In the genomic region with DNA sequence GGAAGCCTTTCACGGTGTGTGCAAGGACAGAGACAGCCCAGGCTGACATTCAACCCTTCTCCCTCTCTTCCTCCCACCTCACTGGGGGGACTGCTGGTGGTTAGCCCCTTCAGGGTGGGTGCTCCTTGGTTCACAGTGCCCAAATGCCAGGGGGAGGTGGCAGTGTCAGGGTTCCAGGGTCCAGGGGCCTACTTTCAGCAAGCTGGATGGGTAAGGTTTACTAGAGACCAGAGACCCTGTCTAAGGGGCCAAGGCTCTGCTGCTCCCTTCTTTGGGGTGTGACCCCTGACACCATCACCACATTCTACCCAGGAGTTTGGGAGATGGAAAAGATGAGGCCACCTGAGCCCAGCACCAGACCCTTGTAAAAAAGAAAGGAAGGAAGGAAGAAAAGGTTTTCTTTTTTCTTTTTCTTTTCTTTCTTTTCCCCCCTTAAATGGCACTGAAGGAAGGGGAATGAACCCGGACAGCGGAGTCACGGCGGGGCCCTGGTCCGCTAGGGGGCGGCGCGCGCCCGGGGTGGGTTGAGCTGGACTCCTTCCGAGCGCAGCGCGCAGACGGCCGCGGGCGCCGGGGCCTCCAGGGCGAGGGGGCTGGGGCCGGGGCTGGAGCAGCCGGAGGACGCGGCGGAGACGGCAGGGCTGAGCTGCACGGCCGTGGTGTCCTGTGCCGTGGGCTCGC, we compare ENCODE assay signal across 8 cellular contexts.
DNase-seq lines count a peak whose midpoint lies in the region; ATAC-seq lines count a peak whose summit lies in the region.

No MANE protein-coding gene starts in this region.

- peaks cover 12% of the 10 kb centered on the region for H3K4me1 Mint-ChIP-seq in T-helper 2 cell treated with Interferon-gamma antibody and Interleukin-4, amounts not matched to agents 5 μg/mL and 100 μg/mL, for 36 hours (ENCODE audit: low read depth)

- H3K4me3 ChIP-seq in skin epidermis, result peak overlapping the region in 4 of 7 experiments; percentile 22 to 42 (median 33)

- no peaks in the 10 kb centered on the region for H3K9me3 Mint-ChIP-seq in T-helper 2 cell treated with Interferon-gamma antibody and Interleukin-4, amounts not matched to agents 5 μg/mL and 100 μg/mL, for 36 hours

- H3K27ac ChIP-seq in skin epidermis, result peak overlapping the region in 6 of 21 experiments; percentile 35 to 72 (median 66)

- DNase-seq in D341Med (ENCODE audit: low spot score) (peak; percentile 92), amygdala (lab: John Stamatoyannopoulos, UW) (peak in 32 of 56 donors; percentile 10 to 73 (median 42)), hypothalamus (lab: John Stamatoyannopoulos, UW) (peak in 41 of 51 donors; percentile 16 to 79 (median 43))
- peak; percentile 60 for DNase-seq in T-helper 2 cell treated with Interferon-gamma antibody and Interleukin-4, amounts not matched to agents 5 μg/mL and 100 μg/mL, for 36 hours (ENCODE audit: low spot score)

- H3K27me3 Mint-ChIP-seq in T-helper 2 cell treated with Interferon-gamma antibody and Interleukin-4, amounts not matched to agents 5 μg/mL and 100 μg/mL, for 36 hours (ENCODE audit: low read depth), result peaks cover 40% of the 10 kb centered on the region

- H3K4me3 Mint-ChIP-seq in T-helper 2 cell treated with Interferon-gamma antibody and Interleukin-4, amounts not matched to agents 5 μg/mL and 100 μg/mL, for 36 hours, result peak overlapping the region; percentile 40

- no peak overlapping the region for H3K27ac Mint-ChIP-seq in T-helper 2 cell treated with Interferon-gamma antibody and Interleukin-4, amounts not matched to agents 5 μg/mL and 100 μg/mL, for 36 hours

- ATAC-seq in HG03342 (IDR thresholded peaks at IDR 0.05; ENCODE audit: unreplicated experiment) (peak; percentile 44), GM21723 (IDR thresholded peaks at IDR 0.05; ENCODE audit: unreplicated experiment) (no peak), GM21717 (IDR thresholded peaks at IDR 0.05; ENCODE audit: unreplicated experiment) (no peak)

- no peaks in the 10 kb centered on the region for H3K36me3 Mint-ChIP-seq in T-helper 2 cell treated with Interferon-gamma antibody and Interleukin-4, amounts not matched to agents 5 μg/mL and 100 μg/mL, for 36 hours (ENCODE audit: low read depth)
